1 cellular context compared by ENCODE assay signal in genomic region chr3:58429657-58430056, GRCh38.
TF ChIP-seq lines count a peak whose summit lies in the region.

No MANE protein-coding gene starts in this region.

TF ChIP-seq in GM12878, 131 proteins besides CTCF, POLR2A, EP300 and RAD21 (continued from another document):
- TF ChIP-seq HDGF (IDR thresholded peaks at IDR 0.05) (no peak), SPI1 (IDR thresholded peaks at IDR 0.05; ENCODE audit: borderline replicate concordance, insufficient read depth, low read depth, low read length) (0 out of 2 replicates have a peak, but pooled peaks have one; percentile 4), BHLHE40 (IDR thresholded peaks at IDR 0.05; ENCODE audit: borderline replicate concordance in 1 of 2, low read depth in 2 of 2, low read length in 1 of 2) (0 out of 4 replicates have a peak, but pooled peaks of 1 of the 2 experiments have one; percentile 6), YBX1 (IDR thresholded peaks at IDR 0.05) (no peak), NFIC (IDR thresholded peaks at IDR 0.05; ENCODE audit: low read depth, low read length) (peak; percentile 27; the same call in 1 of the 2 replicates)
